In genomic region chr7:24820730-24821044, GRCh38 we compare ENCODE assay signal across 8 cellular contexts.
DNase-seq lines count a peak whose midpoint lies in the region; ATAC-seq and TF ChIP-seq lines count a peak whose summit lies in the region.

No MANE protein-coding gene starts in this region.

- DNase-seq in Right ventricle myocardium superior = no peak
- no peak for DNase-seq in cardiac septum (ENCODE audit: low spot score)
- peak in 1 of 2 experiments; percentile 100 for DNase-seq in PC-9
- no peak for DNase-seq in esophagus squamous epithelium (lab: John Stamatoyannopoulos, UW)
- DNase-seq in type B pancreatic cell (ENCODE audit: extremely low spot score, unreplicated experiment) = no peak
- DNase-seq in glomerular visceral epithelial cell (ENCODE audit: extremely low spot score) = no peak
- DNase-seq in activated CD8-positive, alpha-beta memory T cell treated with anti-CD3 and anti-CD28 coated beads, Interleukin-2, amount 50 U/mL, for 48 hours = no peak

- no peaks in the 10 kb centered on the region for H3K9me2 ChIP-seq in PC-9 (ENCODE audit: insufficient read depth)

- CTCF ChIA-PET in PC-9 (lab: Charles Lee) = interaction anchor here (1.3 to 2.8 kb wide), 6 partner anchors 8 to 273 kb away, joined by 3 to 15 read pairs (median 7); no protein-coding TSS in a partner anchor

- peak overlapping the region; percentile 73 for H3K4me2 ChIP-seq in PC-9

- H3K9me3 ChIP-seq in PC-9 (ENCODE audit: insufficient read depth, low read depth) (no peaks in the 10 kb centered on the region), esophagus squamous epithelium (no peaks in the 10 kb centered on the region)

- peaks cover 53% of the 10 kb centered on the region for H3K4me1 ChIP-seq in PC-9 (replicated peaks; ENCODE audit: insufficient read depth)
- H3K4me1 ChIP-seq in esophagus squamous epithelium = peaks cover 8 to 37% (median 27%) of the 10 kb centered on the region in 3 donors

- peaks cover 52% of the 10 kb centered on the region for H3F3A ChIP-seq in PC-9 (ENCODE audit: insufficient read depth, low read depth)

- POLR2A ChIA-PET in PC-9 (lab: Charles Lee; ENCODE audit: unreplicated experiment) = interaction anchor here (0.6 to 1.5 kb wide), 4 partner anchors 159 to 1129 kb away, joined by 3 to 5 read pairs (median 4); no protein-coding TSS in a partner anchor

- TF ChIP-seq CTCF in PC-9 (conservative IDR thresholded peaks at IDR 0.05) (no peak), esophagus squamous epithelium (IDR thresholded peaks at IDR 0.05) (no peak), type B pancreatic cell (conservative IDR thresholded peaks at IDR 0.05) (no peak)

- H3K36me3 ChIP-seq in PC-9 (ENCODE audit: low read depth) (no peaks in the 10 kb centered on the region; the same call in none of the 2 replicates), esophagus squamous epithelium (peaks cover 0 to 19% (median 0%) of the 10 kb centered on the region in 3 donors)

- 0 out of 2 replicates have a peak, but pooled peaks cover 5% of the 10 kb centered on the region for H3K79me2 ChIP-seq in PC-9 (ENCODE audit: low read depth)

- no peaks in the 10 kb centered on the region for H3K27me3 ChIP-seq in PC-9 (ENCODE audit: insufficient read depth, low read depth)
- H3K27me3 ChIP-seq in esophagus squamous epithelium = no peaks in the 10 kb centered on the region

- H3K27ac ChIP-seq in PC-9 (peak overlapping the region; percentile 97), esophagus squamous epithelium (peak overlapping the region; percentile 85 to 94 (median 88))

- H3K27ac Mint-ChIP-seq in type B pancreatic cell = peak overlapping the region; percentile 98

- H2AFZ ChIP-seq in PC-9 = no peak overlapping the region

- no peak overlapping the region for H3K4me3 Mint-ChIP-seq in type B pancreatic cell

- intact Hi-C loops in Right ventricle myocardium superior (cut with DNase I) = no loop called here
- intact Hi-C loops in cardiac septum (cut with DNase I) = loop anchor here (2.0 kb wide), 2 partner anchors 158 to 250 kb away; no protein-coding TSS in a partner anchor
- intact Hi-C loops in PC-9 (cut with micrococcal nuclease; ENCODE audit: unreplicated experiment) = loop anchor here (1.0 to 2.0 kb wide), 6 partner anchors 87 to 273 kb away; partner anchors contain the start of gene OSBPL3
- intact Hi-C loops in esophagus squamous epithelium (cut with DNase I) = no loop called here

- no peaks in the 10 kb centered on the region for H3K9me3 Mint-ChIP-seq in type B pancreatic cell

- peak overlapping the region; percentile 22; the same call in 1 of the 2 replicates for H3K4me3 ChIP-seq in PC-9
- no peak overlapping the region for H3K4me3 ChIP-seq in esophagus squamous epithelium

- TF ChIP-seq POLR2A in esophagus squamous epithelium (IDR thresholded peaks at IDR 0.05) = no peak

- no peaks in the 10 kb centered on the region for H3K27me3 Mint-ChIP-seq in type B pancreatic cell

- no TSS peak for BruUV-seq in PC-9 (replicated peaks; lab: Mats Ljungman, UMichigan)

- H3K36me3 Mint-ChIP-seq in type B pancreatic cell = peaks cover 4% of the 10 kb centered on the region

- H4K20me1 ChIP-seq in PC-9 (ENCODE audit: insufficient read depth) = no peaks in the 10 kb centered on the region

- peaks cover 21% of the 10 kb centered on the region for H3K4me1 Mint-ChIP-seq in type B pancreatic cell (ENCODE audit: unreplicated experiment)

- ATAC-seq in Right ventricle myocardium superior (ENCODE audit: poor library complexity) (peak; percentile 72), GM18498 (IDR thresholded peaks at IDR 0.05; ENCODE audit: unreplicated experiment) (no peak)

Comparison
In these comparisons a context has a peak if more than half of its experiments do, and no peak if none do; other contexts are left out.
1. intact Hi-C loops: an anchor here in cardiac septum (2.0 kb wide) and PC-9 (1.0 to 2.0 kb wide); none called in Right ventricle myocardium superior and esophagus squamous epithelium.